Comparison of ENCODE assay signal across 16 cellular contexts in genomic region chr19:4781851-4782250, GRCh38. TPM values are rescaled to one million over a fixed set of nuclear protein-coding genes. Genes with fewer than 3 reads are reported as not detected.
A peak's percentile ranks its signal among the peaks of the same experiment; 100 is the strongest.
DNase-seq lines count a peak whose midpoint lies in the region; ATAC-seq and TF ChIP-seq lines count a peak whose summit lies in the region.
"Had no signal": no experiment of that assay in that cellular context is flagged by ENCODE, and none has a peak within 500 bp of the region (broad histone marks: within the 10 kb centered on the region; RNA-seq: fewer than 3 reads in every experiment).

No MANE protein-coding gene starts in this region.

- CTCF ChIA-PET in A673 (lab: Charles Lee), result interaction anchor here (1.4 kb wide), 1 partner anchor 9 kb away, joined by 5 read pairs; no protein-coding TSS in a partner anchor

- H3K36me3 ChIP-seq in A673 (ENCODE audit: insufficient read depth, low read length, poor library complexity, severe bottlenecking) (no peaks in the 10 kb centered on the region), brain microvascular endothelial cell (replicated peaks) (no peaks in the 10 kb centered on the region)
- H3K36me3 ChIP-seq in BLaER1 treated with 17β-estradiol and CSF1 and Interleukin-3, amounts not matched to agents 10 nM and 100 nM, result no peaks in the 10 kb centered on the region
- H3K36me3 ChIP-seq: BE2C had no signal

- H3K9ac ChIP-seq in BLaER1 treated with 17β-estradiol and CSF1 and Interleukin-3, amounts not matched to agents 10 nM and 100 nM, result peak overlapping the region in 2 of 11 experiments; percentile 4 to 25; a peak in 1 of 22 replicates

- DNase-seq in A673 (ENCODE audit: low spot score) (peak; percentile 37), NCI-H2171 treated with DMSO at 0.1 percent for 48 hours (lab: John Stamatoyannopoulos, UW) (peak; percentile 61), fibroblast of gingiva (ENCODE audit: low read depth) (peak; percentile 10), right cardiac atrium (no peak), mesenteric fat pad (ENCODE audit: low spot score) (no peak), brain microvascular endothelial cell (no peak)
- no peak for DNase-seq in activated naive CD4-positive, alpha-beta T cell (lab: John Stamatoyannopoulos, UW)
- DNase-seq: BE2C; CD8-positive, alpha-beta T cell; Kasumi-1; NCI-H1105; NCI-H2029 treated with DMSO at 0.1 percent for 48 hours; NCI-H2227 treated with DMSO at 0.1 percent for 48 hours; PC-3 had no signal

- H3K9me3 ChIP-seq in A673 (ENCODE audit: low read depth, low read length, poor library complexity, severe bottlenecking) (no peaks in the 10 kb centered on the region), right cardiac atrium (ENCODE audit: control insufficient read depth, low read length) (peaks cover 3% of the 10 kb centered on the region)
- H3K9me3 ChIP-seq in BLaER1 treated with 17β-estradiol and CSF1 and Interleukin-3, amounts not matched to agents 10 nM and 100 nM (replicated peaks in 1 of 11), result peaks cover 5 to 13% (median 9%) of the 10 kb centered on the region in 11 experiments; a peak in 17 of 22 replicates
- H3K9me3 ChIP-seq: BE2C had no signal

- H4K20me1 ChIP-seq in BLaER1 treated with 17β-estradiol and CSF1 and Interleukin-3, amounts not matched to agents 10 nM and 100 nM, result no peaks in the 10 kb centered on the region

- POLR2A ChIA-PET in A673 (lab: Charles Lee; ENCODE audit: low non-redundant PET), result interaction anchor here (0.6 kb wide), 1 partner anchor 609 kb away, joined by 3 read pairs; no protein-coding TSS in a partner anchor

- peaks cover 20% of the 10 kb centered on the region for H3K27me3 ChIP-seq in A673 (replicated peaks; ENCODE audit: insufficient read depth, low read depth, low read length, poor library complexity)
- 0 out of 22 replicates have a peak, but pooled peaks cover 0 to 4% (median 0%) of the 10 kb centered on the region in 11 experiments for H3K27me3 ChIP-seq in BLaER1 treated with 17β-estradiol and CSF1 and Interleukin-3, amounts not matched to agents 10 nM and 100 nM
- peaks cover 3% of the 10 kb centered on the region for H3K27me3 ChIP-seq in right cardiac atrium (ENCODE audit: control insufficient read depth, insufficient read depth)
- H3K27me3 ChIP-seq in brain microvascular endothelial cell (replicated peaks), result no peaks in the 10 kb centered on the region
- H3K27me3 ChIP-seq: BE2C had no signal

- intact Hi-C loops in A673 (cut with micrococcal nuclease; ENCODE audit: unreplicated experiment), result no loop called here
- intact Hi-C loops in right cardiac atrium (cut with DNase I), result no loop called here

- ATAC-seq in right cardiac atrium, result no peak
- ATAC-seq: CD8-positive, alpha-beta T cell; PC-3 had no signal

- TF ChIP-seq CTCF in A673 (conservative IDR thresholded peaks at IDR 0.05; ENCODE audit: low read depth, low read length) (no peak), brain microvascular endothelial cell (IDR thresholded peaks at IDR 0.05; ENCODE audit: low read depth, low read length, missing control alignments) (no peak)

- H3K27ac ChIP-seq in A673 (ENCODE audit: low read depth, low read length, poor library complexity, severe bottlenecking), result no peak overlapping the region
- peak overlapping the region in 1 of 11 experiments; percentile 33; a peak in 2 of 22 replicates for H3K27ac ChIP-seq in BLaER1 treated with 17β-estradiol and CSF1 and Interleukin-3, amounts not matched to agents 10 nM and 100 nM
- H3K27ac ChIP-seq in right cardiac atrium (ENCODE audit: low read length), result no peak overlapping the region
- no peak overlapping the region for H3K27ac ChIP-seq in brain microvascular endothelial cell
- H3K27ac ChIP-seq: RWPE1 had no signal

- no TSS peak for BruUV-seq in A673 (replicated peaks; lab: Mats Ljungman, UMichigan)

- peak overlapping the region in 9 of 11 experiments; percentile 8 to 85 (median 70); a peak in 17 of 22 replicates for H3K4me2 ChIP-seq in BLaER1 treated with 17β-estradiol and CSF1 and Interleukin-3, amounts not matched to agents 10 nM and 100 nM

- in situ Hi-C loops in brain microvascular endothelial cell (cut with HindIII; ENCODE audit: low pct_ligation_motif_present, low sequenced_read_pairs), result no loop called here

- WGBS in right cardiac atrium, result 62% methylated on average over 5 of the region's 5 CpGs

- H3K4me1 ChIP-seq in A673 (ENCODE audit: insufficient read depth, low read length, poor library complexity, severe bottlenecking) (peaks cover 8% of the 10 kb centered on the region), right cardiac atrium (ENCODE audit: control insufficient read depth, insufficient read depth, low read length) (no peaks in the 10 kb centered on the region)
- peaks cover 5 to 79% (median 42%) of the 10 kb centered on the region in 10 experiments; a peak in 19 of 20 replicates for H3K4me1 ChIP-seq in BLaER1 treated with 17β-estradiol and CSF1 and Interleukin-3, amounts not matched to agents 10 nM and 100 nM

- H3K4me3 ChIP-seq in A673 (ENCODE audit: low read depth, low read length, poor library complexity, severe bottlenecking) (no peak overlapping the region), right cardiac atrium (ENCODE audit: low read length) (no peak overlapping the region), brain microvascular endothelial cell (ENCODE audit: low read depth, low read length) (no peak overlapping the region)
- H3K4me3 ChIP-seq in BLaER1 treated with 17β-estradiol and CSF1 and Interleukin-3, amounts not matched to agents 10 nM and 100 nM, result no peak overlapping the region

RNA-seq across cellular contexts. Expression of gene FEM1A, which starts 9.7 kb away (rescaled TPM):
- 17.4 and 18.9 TPM in 2 replicates for total RNA-seq in A673 (2021)
- total RNA-seq in right cardiac atrium, result 10 to 100 TPM; 23.4 to 28.3 (median 27.9) TPM
- polyA plus RNA-seq in right cardiac atrium, result 20.1 TPM
- 10.9 TPM for total RNA-seq in mesenteric fat pad

RNA-seq across cellular contexts. Expression of gene TICAM1, which starts 49.7 kb away (rescaled TPM):
- total RNA-seq in A673 (2021), result 5.6 and 7.0 TPM in 2 replicates
- 1 to 10 TPM; 5.8 to 6.9 (median 6.7) TPM for total RNA-seq in right cardiac atrium
- 5.3 TPM for polyA plus RNA-seq in right cardiac atrium
- total RNA-seq in mesenteric fat pad, result 13.6 TPM

RNA-seq across cellular contexts. Expression of gene DPP9, which starts 58.2 kb away (rescaled TPM):
- total RNA-seq in A673 (2021) (60.2 and 65.7 TPM in 2 replicates), right cardiac atrium (10 to 100 TPM; 35.1 to 43.9 (median 36.9) TPM), mesenteric fat pad (54.8 TPM)
- 27.0 TPM for polyA plus RNA-seq in right cardiac atrium

Comparison
In these comparisons a context has a peak if more than half of its experiments do, and no peak if none do; other contexts are left out.
1. DNase-seq: peak in A673 (single experiment), NCI-H2171 treated with DMSO at 0.1 percent for 48 hours (single experiment) and fibroblast of gingiva (single experiment); none in right cardiac atrium (0 of 3), activated naive CD4-positive, alpha-beta T cell (0 of 4), mesenteric fat pad (single experiment) and brain microvascular endothelial cell (single experiment).